1 cellular context compared by ENCODE assay signal in genomic region chr20:4490045-4490444, GRCh38.
TF ChIP-seq lines count a peak whose summit lies in the region.

No MANE protein-coding gene starts in this region.

TF ChIP-seq in GM23338, 12 proteins besides CTCF, POLR2A, EP300 and RAD21:
- no peak for TF ChIP-seq ZNF462 (CRISPR knock-in tag; IDR thresholded peaks at IDR 0.05)
- TF ChIP-seq NANOG (IDR thresholded peaks at IDR 0.05; ENCODE audit: borderline replicate concordance): no peak
- no peak for TF ChIP-seq POLR2AphosphoS5 (IDR thresholded peaks at IDR 0.05; ENCODE audit: low read depth)
